8 cellular contexts compared by ENCODE assay signal in the genomic region with DNA sequence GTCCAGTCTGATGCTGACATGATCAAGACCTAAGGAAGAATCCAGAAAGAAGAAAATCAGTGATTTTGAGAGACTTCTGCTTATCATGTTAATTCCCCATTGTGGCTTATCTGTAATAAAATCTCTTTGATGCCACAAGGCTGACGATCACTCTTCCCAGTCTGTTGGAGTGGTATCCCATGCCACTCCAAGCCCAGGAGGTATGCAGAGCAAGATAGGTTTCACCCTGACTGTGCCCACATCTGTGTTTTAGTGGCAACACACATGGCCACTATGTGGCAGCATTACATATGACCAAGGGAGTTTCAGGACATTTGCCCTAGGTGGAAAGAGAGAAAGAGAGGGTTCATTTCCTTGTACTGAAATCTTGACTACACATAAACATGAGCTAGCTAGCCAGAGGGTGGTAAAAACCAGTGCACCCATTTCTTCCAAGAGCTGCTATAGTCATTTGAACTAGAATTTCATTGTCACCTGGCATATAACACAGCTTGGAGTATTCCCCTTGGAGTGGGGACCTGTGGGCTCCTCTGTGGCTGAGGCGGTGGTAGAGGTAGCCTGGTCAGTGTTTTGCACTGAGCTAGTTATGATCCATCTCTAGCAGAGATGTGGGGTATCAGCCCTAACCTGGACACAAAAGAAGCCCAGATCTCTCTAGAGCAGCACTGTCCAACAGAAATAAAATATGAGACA. TPM values are rescaled to one million over a fixed set of nuclear protein-coding genes. Genes with fewer than 3 reads are reported as not detected.
DNase-seq lines count a peak whose midpoint lies in the region; ATAC-seq and TF ChIP-seq lines count a peak whose summit lies in the region.

No MANE protein-coding gene starts in this region.

- TF ChIP-seq CTCF in fibroblast of villous mesenchyme (IDR thresholded peaks at IDR 0.05; ENCODE audit: insufficient read depth, low read depth, low read length) (peak; percentile 40), upper lobe of right lung (IDR thresholded peaks at IDR 0.05) (peak; percentile 32)

- H3K4me3 ChIP-seq in fibroblast of villous mesenchyme (ENCODE audit: low read depth, low read length) (no peak overlapping the region), upper lobe of right lung (no peak overlapping the region)

- H3K4me1 Mint-ChIP-seq in activated CD4-positive, alpha-beta T cell treated with anti-CD3 and anti-CD28 coated beads, Interleukin-2, amount 10 ng/mL, durations not matched to agents 7 days and 5 days = no peaks in the 10 kb centered on the region
- no peaks in the 10 kb centered on the region for H3K4me1 Mint-ChIP-seq in activated T-helper 1 cell treated with anti-CD3 and anti-CD28 coated beads, Interleukin-12 subunit alpha, Interleukin-12 subunit beta, Interleukin-2, Interleukin-4 antibody, amounts not matched to agents 30 ng/mL and 10 ng/mL and 1 ng/mL, durations not matched to agents 14 hours and 24 hours and 36 hours (ENCODE audit: low read depth)

- H3K4me3 Mint-ChIP-seq in activated CD4-positive, alpha-beta T cell treated with anti-CD3 and anti-CD28 coated beads, Interleukin-2, amount 10 ng/mL, durations not matched to agents 7 days and 5 days = no peak overlapping the region
- H3K4me3 Mint-ChIP-seq in activated T-helper 1 cell treated with anti-CD3 and anti-CD28 coated beads, Interleukin-12 subunit alpha, Interleukin-12 subunit beta, Interleukin-2, Interleukin-4 antibody, amounts not matched to agents 30 ng/mL and 10 ng/mL and 1 ng/mL, durations not matched to agents 14 hours and 24 hours and 36 hours = no peak overlapping the region

- H3K9me3 ChIP-seq in upper lobe of right lung = no peaks in the 10 kb centered on the region

- H3K36me3 ChIP-seq in upper lobe of right lung = no peaks in the 10 kb centered on the region

- POLR2A ChIA-PET in activated CD4-positive, alpha-beta T cell treated with anti-CD3 and anti-CD28 coated beads, Interleukin-2, amount 10 ng/mL, durations not matched to agents 7 days and 5 days (lab: Charles Lee) = no interaction called here

- intact Hi-C loops in upper lobe of right lung (cut with DNase I) = no loop called here
- intact Hi-C loops in activated T-helper 1 cell treated with anti-CD3 and anti-CD28 coated beads, Interleukin-12 subunit alpha, Interleukin-12 subunit beta, Interleukin-2, Interleukin-4 antibody, amounts not matched to agents 30 ng/mL and 10 ng/mL and 1 ng/mL, durations not matched to agents 14 hours and 24 hours and 36 hours (cut with micrococcal nuclease) = loop anchor here (1.0 kb wide), 1 partner anchor 37 kb away; no protein-coding TSS in a partner anchor

- H3K9me3 Mint-ChIP-seq in activated CD4-positive, alpha-beta T cell treated with anti-CD3 and anti-CD28 coated beads, Interleukin-2, amount 10 ng/mL, durations not matched to agents 7 days and 5 days = no peaks in the 10 kb centered on the region
- no peaks in the 10 kb centered on the region for H3K9me3 Mint-ChIP-seq in activated T-helper 1 cell treated with anti-CD3 and anti-CD28 coated beads, Interleukin-12 subunit alpha, Interleukin-12 subunit beta, Interleukin-2, Interleukin-4 antibody, amounts not matched to agents 30 ng/mL and 10 ng/mL and 1 ng/mL, durations not matched to agents 14 hours and 24 hours and 36 hours

- no peaks in the 10 kb centered on the region for H3K27me3 ChIP-seq in upper lobe of right lung

- H3K27me3 Mint-ChIP-seq in activated CD4-positive, alpha-beta T cell treated with anti-CD3 and anti-CD28 coated beads, Interleukin-2, amount 10 ng/mL, durations not matched to agents 7 days and 5 days = peaks cover under 1% of the 10 kb centered on the region
- H3K27me3 Mint-ChIP-seq in activated T-helper 1 cell treated with anti-CD3 and anti-CD28 coated beads, Interleukin-12 subunit alpha, Interleukin-12 subunit beta, Interleukin-2, Interleukin-4 antibody, amounts not matched to agents 30 ng/mL and 10 ng/mL and 1 ng/mL, durations not matched to agents 14 hours and 24 hours and 36 hours (ENCODE audit: insufficient read depth) = peaks cover 11% of the 10 kb centered on the region

- ATAC-seq in HG02798 (IDR thresholded peaks at IDR 0.05; ENCODE audit: poor library complexity, unreplicated experiment) (peak; percentile 55), upper lobe of right lung (peak; percentile 74), HG02870 (IDR thresholded peaks at IDR 0.05; ENCODE audit: unreplicated experiment) (no peak)

- no peak overlapping the region for H3K27ac Mint-ChIP-seq in activated CD4-positive, alpha-beta T cell treated with anti-CD3 and anti-CD28 coated beads, Interleukin-2, amount 10 ng/mL, durations not matched to agents 7 days and 5 days
- H3K27ac Mint-ChIP-seq in activated T-helper 1 cell treated with anti-CD3 and anti-CD28 coated beads, Interleukin-12 subunit alpha, Interleukin-12 subunit beta, Interleukin-2, Interleukin-4 antibody, amounts not matched to agents 30 ng/mL and 10 ng/mL and 1 ng/mL, durations not matched to agents 14 hours and 24 hours and 36 hours = no peak overlapping the region

- peaks cover 3% of the 10 kb centered on the region for H3K4me1 ChIP-seq in upper lobe of right lung

- DNase-seq in activated CD4-positive, alpha-beta T cell treated with anti-CD3 and anti-CD28 coated beads, Interleukin-2, amount 10 ng/mL, durations not matched to agents 7 days and 5 days = peak; percentile 19
- no peak for DNase-seq in activated CD4-positive, alpha-beta T cell treated with anti-CD3 and anti-CD28 coated beads for 4 hours
- peak; percentile 42 for DNase-seq in RPMI7951 (ENCODE audit: low read depth)
- DNase-seq in fibroblast of villous mesenchyme (ENCODE audit: low read depth) = no peak
- DNase-seq in upper lobe of right lung = no peak
- no peak for DNase-seq in activated T-helper 1 cell treated with anti-CD3 and anti-CD28 coated beads, Interleukin-12 subunit alpha, Interleukin-12 subunit beta, Interleukin-2, Interleukin-4 antibody, amounts not matched to agents 30 ng/mL and 10 ng/mL and 1 ng/mL, durations not matched to agents 14 hours and 24 hours and 36 hours (ENCODE audit: low spot score)

- no peaks in the 10 kb centered on the region for H3K36me3 Mint-ChIP-seq in activated CD4-positive, alpha-beta T cell treated with anti-CD3 and anti-CD28 coated beads, Interleukin-2, amount 10 ng/mL, durations not matched to agents 7 days and 5 days (ENCODE audit: low read depth)
- no peaks in the 10 kb centered on the region for H3K36me3 Mint-ChIP-seq in activated T-helper 1 cell treated with anti-CD3 and anti-CD28 coated beads, Interleukin-12 subunit alpha, Interleukin-12 subunit beta, Interleukin-2, Interleukin-4 antibody, amounts not matched to agents 30 ng/mL and 10 ng/mL and 1 ng/mL, durations not matched to agents 14 hours and 24 hours and 36 hours (ENCODE audit: low read depth)

- H3K27ac ChIP-seq in upper lobe of right lung = no peak overlapping the region

- CTCF ChIA-PET in activated CD4-positive, alpha-beta T cell treated with anti-CD3 and anti-CD28 coated beads, Interleukin-2, amount 10 ng/mL, durations not matched to agents 7 days and 5 days (lab: Charles Lee) = no interaction called here

RNA-seq across cellular contexts. Expression of a gene that starts 20.8 kb away (rescaled TPM):
- total RNA-seq in activated CD4-positive, alpha-beta T cell treated with anti-CD3 and anti-CD28 coated beads, Interleukin-2, amount 10 ng/mL, durations not matched to agents 7 days and 5 days = not detected
- 0.10 and 0.24 TPM in 2 replicates for total RNA-seq in RPMI7951 (2014; rRNA removed; shearing (Covaris generic))
- total RNA-seq in fibroblast of villous mesenchyme (under 0.01 and 0.64 TPM in 2 replicates), upper lobe of right lung (not detected)
- total RNA-seq in activated T-helper 1 cell treated with anti-CD3 and anti-CD28 coated beads, Interleukin-12 subunit alpha, Interleukin-12 subunit beta, Interleukin-2, Interleukin-4 antibody, amounts not matched to agents 30 ng/mL and 10 ng/mL and 1 ng/mL, durations not matched to agents 14 hours and 24 hours and 36 hours = not detected in 2 replicates

Comparison
In these comparisons a context has a peak if more than half of its experiments do, and no peak if none do; other contexts are left out.
1. DNase-seq: peak in activated CD4-positive, alpha-beta T cell treated with anti-CD3 and anti-CD28 coated beads, Interleukin-2, amount 10 ng/mL, durations not matched to agents 7 days and 5 days (single experiment) and RPMI7951 (single experiment); none in activated CD4-positive, alpha-beta T cell treated with anti-CD3 and anti-CD28 coated beads for 4 hours (0 of 2), fibroblast of villous mesenchyme (single experiment), upper lobe of right lung (single experiment) and activated T-helper 1 cell treated with anti-CD3 and anti-CD28 coated beads, Interleukin-12 subunit alpha, Interleukin-12 subunit beta, Interleukin-2, Interleukin-4 antibody, amounts not matched to agents 30 ng/mL and 10 ng/mL and 1 ng/mL, durations not matched to agents 14 hours and 24 hours and 36 hours (single experiment).